Comparison of ENCODE assay signal across 16 cellular contexts in genomic region chr2:149814049-149814448, GRCh38.
"Had no signal": no experiment of that assay in that cellular context is flagged by ENCODE, and none has a peak within 500 bp of the region (broad histone marks: within the 10 kb centered on the region; RNA-seq: fewer than 3 reads in every experiment).

No MANE protein-coding gene starts in this region.

- H3K36me3 ChIP-seq: SJSA1 had no signal

- H3K4me3 ChIP-seq: SJSA1, SK-N-MC had no signal

- H3K9me3 ChIP-seq: SJSA1 had no signal

- H3K27me3 ChIP-seq: SJSA1 had no signal

- H3K27ac ChIP-seq: SJSA1, SK-N-MC had no signal

- DNase-seq: Karpas-422, KG1, MM.1S, NCI-H1092 treated with DMSO at 0.1 percent for 48 hours, NCI-H1436, NCI-H1694 treated with DMSO at 0.1 percent for 48 hours, NCI-H1930, NCI-H2081, NCI-H2227 treated with DMSO at 0.1 percent for 48 hours, NCI-H524, NCI-H774, Right ventricle myocardium superior, RPMI8226, SIG-M5 had no signal
